Comparison of ENCODE assay signal across 8 cellular contexts in genomic region chr5:95238560-95239325, GRCh38. TPM values are rescaled to one million over a fixed set of nuclear protein-coding genes. Genes with fewer than 3 reads are reported as not detected.
A peak's percentile ranks its signal among the peaks of the same experiment; 100 is the strongest.
DNase-seq lines count a peak whose midpoint lies in the region; ATAC-seq, FAIRE-seq and TF ChIP-seq lines count a peak whose summit lies in the region.

No MANE protein-coding gene starts in this region.

- no peak overlapping the region for H3K27ac Mint-ChIP-seq in CD14-positive monocyte

- H3K36me3 Mint-ChIP-seq in CD14-positive monocyte, result no peaks in the 10 kb centered on the region

- H3K4me3 Mint-ChIP-seq in CD14-positive monocyte, result no peak overlapping the region

- peaks cover 2 to 6% (median 5%) of the 10 kb centered on the region in 3 donors for H3K27me3 Mint-ChIP-seq in CD14-positive monocyte (ENCODE audit: low read depth in 3 of 3)

- H3K9me3 ChIP-seq in left lung, result no peaks in the 10 kb centered on the region

- no peak overlapping the region for H3K27ac ChIP-seq in left lung

- H3K9me3 Mint-ChIP-seq in CD14-positive monocyte, result no peaks in the 10 kb centered on the region

- intact Hi-C loops in left lung (cut with DNase I), result no loop called here
- intact Hi-C loops in CD14-positive monocyte (cut with micrococcal nuclease), result no loop called here

- no peaks in the 10 kb centered on the region for H3K27me3 ChIP-seq in left lung

- peaks cover 7% of the 10 kb centered on the region for H3K4me1 Mint-ChIP-seq in CD14-positive monocyte

- ATAC-seq in left lung, result peak; percentile 58
- no peak for ATAC-seq in GM19035 (IDR thresholded peaks at IDR 0.05; ENCODE audit: unreplicated experiment)
- no peak for ATAC-seq in GM19463 (IDR thresholded peaks at IDR 0.05; ENCODE audit: unreplicated experiment)

- no peaks in the 10 kb centered on the region for H3K36me3 ChIP-seq in left lung

- DNase-seq in AG10803 (ENCODE audit: low read depth) (peak; percentile 15), GM19239 (ENCODE audit: insufficient read length, low spot score) (no peak), T1000 (lab: John Stamatoyannopoulos, UW) (peak; percentile 15), left lung (no peak), CD14-positive monocyte (ENCODE audit: low spot score) (no peak)
- no peak for DNase-seq in activated CD4-positive, alpha-beta T cell treated with anti-CD3 and anti-CD28 coated beads, Interleukin-2, amount 50 U/mL, for 48 hours

- TF ChIP-seq CTCF in AG10803 (conservative IDR thresholded peaks at IDR 0.05; ENCODE audit: low read length), result peak; percentile 51
- TF ChIP-seq CTCF in left lung (IDR thresholded peaks at IDR 0.05), result no peak
- TF ChIP-seq CTCF in CD14-positive monocyte (IDR thresholded peaks at IDR 0.05), result no peak

- H3K4me1 ChIP-seq in left lung, result no peaks in the 10 kb centered on the region

- peak; percentile 71 for FAIRE-seq in GM19239 (lab: Jason Lieb, UNC)

- H3K4me3 ChIP-seq in AG10803 (ENCODE audit: low read length) (no peak overlapping the region), left lung (no peak overlapping the region)

RNA-seq across cellular contexts. Expression of gene MCTP1, which starts 46.2 kb away (rescaled TPM):
- 10 to 100 TPM; 20.0 to 55.1 TPM for total RNA-seq in left lung
- 10 to 100 TPM; 55.5 to 72.9 TPM for polyA plus RNA-seq in CD14-positive monocyte

Comparison
In these comparisons a context has a peak if more than half of its experiments do, and no peak if none do; other contexts are left out.
1. DNase-seq: peak in AG10803 (single experiment) and T1000 (single experiment); none in GM19239 (single experiment), left lung (0 of 2), CD14-positive monocyte (single experiment) and activated CD4-positive, alpha-beta T cell treated with anti-CD3 and anti-CD28 coated beads, Interleukin-2, amount 50 U/mL, for 48 hours (0 of 2).